In genomic region chr20:32625996-32626395, GRCh38 we compare ENCODE assay signal across 26 cellular contexts. TPM values are rescaled to one million over a fixed set of nuclear protein-coding genes. Genes with fewer than 3 reads are reported as not detected.
DNase-seq lines count a peak whose midpoint lies in the region; ATAC-seq, FAIRE-seq and TF ChIP-seq lines count a peak whose summit lies in the region.
"Had no signal": no experiment of that assay in that cellular context is flagged by ENCODE, and none has a peak within 500 bp of the region (broad histone marks: within the 10 kb centered on the region; RNA-seq: fewer than 3 reads in every experiment).

No MANE protein-coding gene starts in this region.

- ATAC-seq in HG03460 (IDR thresholded peaks at IDR 0.05; ENCODE audit: unreplicated experiment) (no peak), gastrocnemius medialis (no peak)

- no peak for TF ChIP-seq POLR2A in gastrocnemius medialis (IDR thresholded peaks at IDR 0.05)

- H3K4me1 ChIP-seq in HEK293 (ENCODE audit: control insufficient read depth, insufficient read depth, low read length) (no peaks in the 10 kb centered on the region), astrocyte (ENCODE audit: insufficient read depth, low read length) (peaks cover 13% of the 10 kb centered on the region), mesenchymal stem cell (ENCODE audit: control insufficient read depth, insufficient read depth, low read depth, low read length) (peaks cover 26% of the 10 kb centered on the region), gastrocnemius medialis (peaks cover 5 to 8% of the 10 kb centered on the region in 2 donors)

- no peaks in the 10 kb centered on the region for H3K79me2 ChIP-seq in astrocyte (ENCODE audit: insufficient read depth, low read length)

- H3K27me3 ChIP-seq in astrocyte (ENCODE audit: insufficient read depth, low read length) (no peaks in the 10 kb centered on the region), mesenchymal stem cell (ENCODE audit: control insufficient read depth in 1 of 2, insufficient read depth in 1 of 2, low read length in 2 of 2) (peaks cover 4 to 72% of the 10 kb centered on the region in 2 experiments), gastrocnemius medialis (no peaks in the 10 kb centered on the region)
- H3K27me3 ChIP-seq: BE2C, SJSA1 had no signal

- 90% methylated on average over 18 of the region's 18 CpGs for WGBS in mesenchymal stem cell

- no peaks in the 10 kb centered on the region for H3K36me3 Mint-ChIP-seq in astrocyte (ENCODE audit: low read depth, unreplicated experiment)
- H3K36me3 Mint-ChIP-seq: CD4-positive, CD25-positive, alpha-beta regulatory T cell had no signal

- H3K36me3 ChIP-seq in HEK293 (ENCODE audit: control insufficient read depth in 2 of 2, insufficient read depth in 1 of 2, low read length in 2 of 2) = no peaks in the 10 kb centered on the region
- no peaks in the 10 kb centered on the region for H3K36me3 ChIP-seq in astrocyte (ENCODE audit: insufficient read depth, low read length)
- H3K36me3 ChIP-seq in mesenchymal stem cell (ENCODE audit: control insufficient read depth in 1 of 2, insufficient read depth in 2 of 2, low read depth in 1 of 2, low read length in 2 of 2) = no peaks in the 10 kb centered on the region
- no peaks in the 10 kb centered on the region for H3K36me3 ChIP-seq in gastrocnemius medialis
- H3K36me3 ChIP-seq: BE2C, SJSA1 had no signal

- H3K79me1 ChIP-seq in mesenchymal stem cell (replicated peaks; ENCODE audit: low read length, poor library complexity, severe bottlenecking) = no peaks in the 10 kb centered on the region

- no peak overlapping the region for H3K4me3 ChIP-seq in HEK293 (ENCODE audit: low read depth, low read length)
- no peak overlapping the region for H3K4me3 ChIP-seq in astrocyte (ENCODE audit: insufficient read depth, low read depth, low read length)
- H3K4me3 ChIP-seq in mesenchymal stem cell (ENCODE audit: insufficient read depth in 1 of 2, low read depth in 1 of 2, low read length in 2 of 2) = no peak overlapping the region
- no peak overlapping the region for H3K4me3 ChIP-seq in gastrocnemius medialis
- H3K4me3 ChIP-seq: PC-9, SJSA1 had no signal

- H4K8ac ChIP-seq in mesenchymal stem cell (ENCODE audit: low read length) = no peak overlapping the region

- no peak overlapping the region for H3K14ac ChIP-seq in mesenchymal stem cell (ENCODE audit: low read length in 2 of 2)

- H2BK15ac ChIP-seq in mesenchymal stem cell (ENCODE audit: low read depth, poor library complexity, severe bottlenecking) = peak overlapping the region; percentile 12

- H3K18ac ChIP-seq in mesenchymal stem cell (ENCODE audit: low read depth in 1 of 2, low read length in 2 of 2) = no peak overlapping the region

- no peak overlapping the region for H2BK12ac ChIP-seq in mesenchymal stem cell (ENCODE audit: low read length in 2 of 2)

- H3K9me3 ChIP-seq in HEK293 (ENCODE audit: control insufficient read depth, insufficient read depth, low read depth, low read length) (no peaks in the 10 kb centered on the region), astrocyte (ENCODE audit: insufficient read depth, low read depth, low read length) (no peaks in the 10 kb centered on the region), mesenchymal stem cell (ENCODE audit: control insufficient read depth, low read length) (no peaks in the 10 kb centered on the region), gastrocnemius medialis (no peaks in the 10 kb centered on the region)
- H3K9me3 ChIP-seq: BE2C, SJSA1 had no signal

- H3K9me3 Mint-ChIP-seq in astrocyte (ENCODE audit: unreplicated experiment) = no peaks in the 10 kb centered on the region

- CTCF ChIA-PET in HEK293 (lab: Yijun Ruan, JAX) = interaction anchor here (0.8 kb wide), 1 partner anchor 129 kb away, joined by 4 read pairs; no protein-coding TSS in a partner anchor

- no peak overlapping the region for H3K23ac ChIP-seq in mesenchymal stem cell (ENCODE audit: low read length in 2 of 2)

- no peaks in the 10 kb centered on the region for H4K20me1 ChIP-seq in astrocyte (ENCODE audit: insufficient read depth, low read length)

- H2AFZ ChIP-seq in astrocyte (ENCODE audit: low read depth, low read length) (no peak overlapping the region), mesenchymal stem cell (ENCODE audit: low read depth, low read length) (no peak overlapping the region)
- H2AFZ ChIP-seq: PC-9 had no signal

- DNase-seq in NCI-H748 (lab: John Stamatoyannopoulos, UW; ENCODE audit: unreplicated experiment) = peak; percentile 18
- DNase-seq in NCI-H748 treated with DMSO at 0.1 percent for 48 hours (lab: John Stamatoyannopoulos, UW) = no peak
- DNase-seq in astrocyte (ENCODE audit: low read depth) = no peak
- DNase-seq in mesenchymal stem cell = no peak
- no peak for DNase-seq in NCI-H1436 treated with DMSO at 0.1 percent for 48 hours (lab: John Stamatoyannopoulos, UW)
- no peak for DNase-seq in gastrocnemius medialis
- DNase-seq: BE2C; CD4-positive, CD25-positive, alpha-beta regulatory T cell; MM.1S; NCI-H1048; NCI-H1694 treated with DMSO at 0.1 percent for 48 hours; NCI-H2081; NCI-H2171; NCI-H226; NCI-H510A; NCI-H774; PC-9; Right ventricle myocardium superior had no signal

- H2BK5ac ChIP-seq in mesenchymal stem cell (ENCODE audit: low read depth, low read length, poor library complexity, severe bottlenecking) = no peak overlapping the region

- H2AK5ac ChIP-seq in mesenchymal stem cell (ENCODE audit: low read length, severe bottlenecking) = no peak overlapping the region

- no peak for FAIRE-seq in astrocyte (lab: Jason Lieb, UNC)
- FAIRE-seq: D721Med, H54 had no signal

- peaks cover 45% of the 10 kb centered on the region for H3K27me3 Mint-ChIP-seq in astrocyte (ENCODE audit: low read depth, unreplicated experiment)

- H3K9ac ChIP-seq in astrocyte (ENCODE audit: low read length) (no peak overlapping the region), mesenchymal stem cell (ENCODE audit: low read length) (no peak overlapping the region)

- no peak overlapping the region for H3K4me2 ChIP-seq in astrocyte (ENCODE audit: low read length)
- no peak overlapping the region for H3K4me2 ChIP-seq in mesenchymal stem cell (ENCODE audit: low read length, poor library complexity, severe bottlenecking)
- H3K4me2 ChIP-seq: PC-9 had no signal

- no peak overlapping the region for H3K4ac ChIP-seq in mesenchymal stem cell (ENCODE audit: low read depth in 1 of 2, low read length in 2 of 2)

- peaks cover 6% of the 10 kb centered on the region for H3K4me1 Mint-ChIP-seq in astrocyte (ENCODE audit: low read depth, unreplicated experiment)

- H3K27ac Mint-ChIP-seq in astrocyte (ENCODE audit: unreplicated experiment) = peak overlapping the region; percentile 31

- POLR2A ChIA-PET in HEK293 (lab: Yijun Ruan, JAX) = no interaction called here

- no peak overlapping the region for H3K27ac ChIP-seq in HEK293 (ENCODE audit: extremely low read depth, low read depth, low read length)
- H3K27ac ChIP-seq in astrocyte (ENCODE audit: low read depth, low read length) = no peak overlapping the region
- no peak overlapping the region for H3K27ac ChIP-seq in mesenchymal stem cell (ENCODE audit: low read length, poor library complexity, severe bottlenecking)
- H3K27ac ChIP-seq in gastrocnemius medialis = no peak overlapping the region
- H3K27ac ChIP-seq: 22Rv1, PC-9, SJSA1 had no signal

- no peak overlapping the region for H4K91ac ChIP-seq in mesenchymal stem cell (ENCODE audit: low read length)

- in situ Hi-C loops in gastrocnemius medialis (cut with MboI; ENCODE audit: low sequenced_read_pairs in 4 of 4) = no loop called here

- intact Hi-C loops in gastrocnemius medialis (cut with DNase I; ENCODE audit: low total_unique reads) = no loop called here

- H2BK120ac ChIP-seq in mesenchymal stem cell (ENCODE audit: low read depth, low read length) = no peak overlapping the region

- H3K4me3 Mint-ChIP-seq in astrocyte (ENCODE audit: unreplicated experiment) = no peak overlapping the region

- TF ChIP-seq CTCF in HEK293 (tag by site-specific recombination; IDR thresholded peaks at IDR 0.05) = no peak
- no peak for TF ChIP-seq CTCF in astrocyte (IDR thresholded peaks at IDR 0.05; ENCODE audit: insufficient read depth, low read depth, low read length)
- TF ChIP-seq CTCF in gastrocnemius medialis (IDR thresholded peaks at IDR 0.05 in 4 of 5, conservative IDR thresholded peaks at IDR 0.05 in 1 of 5) = no peak

TF ChIP-seq in HEK293, 187 proteins besides CTCF, POLR2A, EP300 and RAD21:
- TF ChIP-seq ZSCAN18 (tag by site-specific recombination; IDR thresholded peaks at IDR 0.05) = no peak
- TF ChIP-seq ZFHX2 (tag by site-specific recombination; conservative IDR thresholded peaks at IDR 0.05) = peak; percentile 98
- TF ChIP-seq EGR2 (tag by site-specific recombination; IDR thresholded peaks at IDR 0.05; ENCODE audit: low read depth) = peak; percentile 99
- no peak for TF ChIP-seq ZNF2 (tag by site-specific recombination; IDR thresholded peaks at IDR 0.05)

RNA-seq across cellular contexts. Expression of gene NOL4L, which starts 40.9 kb away (rescaled TPM):
- 35.5 and 43.0 TPM in 2 replicates for total RNA-seq in astrocyte
- polyA plus RNA-seq in mesenchymal stem cell (2013, experiment 1 of 2) = 34.4 TPM
- 33.5 TPM for polyA plus RNA-seq in mesenchymal stem cell (2013, experiment 2 of 2)
- total RNA-seq in gastrocnemius medialis = 1 to 10 TPM; 1.4 to 1.9 (median 1.7) TPM

RNA-seq across cellular contexts. Expression of gene C20orf203, which starts 47.7 kb away (rescaled TPM):
- total RNA-seq in astrocyte = not detected in 2 replicates
- polyA plus RNA-seq in mesenchymal stem cell (2013, experiment 1 of 2) = not detected
- not detected for polyA plus RNA-seq in mesenchymal stem cell (2013, experiment 2 of 2)
- not detected for total RNA-seq in gastrocnemius medialis
- total RNA-seq: HT-29, PC-9, Right ventricle myocardium superior, RPMI7951, SJSA1 had no signal

Comparison
In these comparisons a context has a peak if more than half of its experiments do, and no peak if none do; other contexts are left out.
1. RNA of gene NOL4L, which starts 40.9 kb away (total RNA-seq): 35.5 to 43.0 TPM in astrocyte; 1.4 to 1.9 TPM in gastrocnemius medialis; every median in the first group is over 10 times any median in the second.